14 cellular contexts compared by ENCODE assay signal in genomic region chr15:45121706-45122417, GRCh38. TPM values are rescaled to one million over a fixed set of nuclear protein-coding genes. Genes with fewer than 3 reads are reported as not detected.
A peak's percentile ranks its signal among the peaks of the same experiment; 100 is the strongest.
DNase-seq lines count a peak whose midpoint lies in the region; TF ChIP-seq lines count a peak whose summit lies in the region.
"Had no signal": no experiment of that assay in that cellular context is flagged by ENCODE, and none has a peak within 500 bp of the region (broad histone marks: within the 10 kb centered on the region; RNA-seq: fewer than 3 reads in every experiment).

No MANE protein-coding gene starts in this region.

- H3K4me3 ChIP-seq in fibroblast of lung (replicated peaks in 1 of 4; ENCODE audit: control extremely low read depth in 1 of 4, insufficient read depth in 1 of 4, low read depth in 3 of 4, low read length in 4 of 4): no peak overlapping the region
- H3K4me3 ChIP-seq in retinal pigment epithelial cell (ENCODE audit: low read length): no peak overlapping the region
- H3K4me3 ChIP-seq: left ventricle myocardium inferior, tibial nerve had no signal

- peaks cover 2% of the 10 kb centered on the region for H3K4me1 ChIP-seq in fibroblast of lung (ENCODE audit: control insufficient read depth, extremely low read depth, insufficient read depth, low read length)

- no peaks in the 10 kb centered on the region for H3K36me3 ChIP-seq in fibroblast of lung (ENCODE audit: control insufficient read depth, insufficient read depth, low read length)
- H3K36me3 ChIP-seq: left ventricle myocardium inferior, tibial nerve had no signal

- peaks cover 25% of the 10 kb centered on the region for H3K27me3 ChIP-seq in fibroblast of lung (ENCODE audit: control insufficient read depth, insufficient read depth, low read length)

- TF ChIP-seq CTCF in fibroblast of lung (conservative IDR thresholded peaks at IDR 0.05 in 1 of 2, IDR thresholded peaks at IDR 0.05 in 1 of 2; ENCODE audit: low read depth in 1 of 2, low read length in 2 of 2) (no peak), retinal pigment epithelial cell (conservative IDR thresholded peaks at IDR 0.05; ENCODE audit: low read depth, low read length) (no peak)

- DNase-seq in GM03348 (ENCODE audit: low spot score): peak; percentile 90
- DNase-seq in RKO (ENCODE audit: low spot score): peak; percentile 53
- DNase-seq in fibroblast of lung (ENCODE audit: low read depth in 2 of 2): peak; percentile 69 to 93
- peak; percentile 42 for DNase-seq in retinal pigment epithelial cell (ENCODE audit: low read depth)
- DNase-seq in stimulated activated CD4-positive, alpha-beta T cell treated with anti-CD3 and anti-CD28 coated beads, Interleukin-12 subunit alpha, Interleukin-12 subunit beta, amount 100 ng/mL, for 4 hours: no peak
- DNase-seq in NCI-H2227 (lab: John Stamatoyannopoulos, UW; ENCODE audit: unreplicated experiment): no peak
- no peak for DNase-seq in COLO668 (lab: John Stamatoyannopoulos, UW; ENCODE audit: unreplicated experiment)
- DNase-seq in hippocampal formation (lab: John Stamatoyannopoulos, UW): no peak
- DNase-seq: activated CD4-positive, CD25-positive, alpha-beta regulatory T cell treated with anti-CD3 and anti-CD28 coated beads, Interleukin-2, amount 50 U/mL, for 72 hours; activated effector memory CD4-positive, alpha-beta T cell treated with anti-CD3 and anti-CD28 coated beads, Interleukin-2, amount 50 U/mL, for 16 hours; left ventricle myocardium inferior; NCI-H187 treated with DMSO at 0.1 percent for 48 hours; RPMI8226 had no signal

- no peak overlapping the region for H3K9ac ChIP-seq in fibroblast of lung (ENCODE audit: insufficient read depth, low read length)

- H3K4me2 ChIP-seq in fibroblast of lung (ENCODE audit: extremely low read depth, insufficient read depth, low read length): no peak overlapping the region

- no peaks in the 10 kb centered on the region for H4K20me1 ChIP-seq in fibroblast of lung (ENCODE audit: control insufficient read depth, extremely low read depth, insufficient read depth, low read length)

- no peaks in the 10 kb centered on the region for H3K9me3 ChIP-seq in fibroblast of lung (ENCODE audit: control insufficient read depth, insufficient read depth, low read depth, low read length)
- H3K9me3 ChIP-seq: left ventricle myocardium inferior, tibial nerve had no signal

- H3K79me2 ChIP-seq in fibroblast of lung (ENCODE audit: control insufficient read depth, insufficient read depth, low read length): no peaks in the 10 kb centered on the region

- no peak overlapping the region for H3K27ac ChIP-seq in fibroblast of lung (ENCODE audit: insufficient read depth, low read length)
- H3K27ac ChIP-seq: left ventricle myocardium inferior, tibial nerve had no signal

- H2AFZ ChIP-seq in fibroblast of lung (ENCODE audit: low read length): no peak overlapping the region

RNA-seq across cellular contexts. Expression of gene DUOXA2, which starts 7.7 kb away (rescaled TPM):
- total RNA-seq in fibroblast of lung: not detected in 2 replicates
- not detected in 2 replicates for polyA plus RNA-seq in fibroblast of lung
- not detected in 2 replicates for polyA plus RNA-seq in fibroblast of lung (2012)
- polyA minus RNA-seq in fibroblast of lung (ENCODE audit: low replicate concordance): 0.22 TPM in 1 of 2 replicates, not detected in the other
- total RNA-seq: left ventricle myocardium inferior, tibial nerve had no signal

RNA-seq across cellular contexts. Expression of gene DUOXA1, which starts 7.8 kb away (rescaled TPM):
- not detected in 2 replicates for total RNA-seq in fibroblast of lung
- polyA plus RNA-seq in fibroblast of lung: not detected in 2 replicates
- not detected in 2 replicates for polyA plus RNA-seq in fibroblast of lung (2012)
- not detected in 2 replicates for polyA minus RNA-seq in fibroblast of lung (ENCODE audit: low replicate concordance)

RNA-seq across cellular contexts. Expression of gene DUOX2, which starts 7.9 kb away (rescaled TPM):
- total RNA-seq in fibroblast of lung: not detected in 2 replicates
- polyA plus RNA-seq in fibroblast of lung: not detected in 2 replicates
- not detected in 2 replicates for polyA plus RNA-seq in fibroblast of lung (2012)
- not detected in 2 replicates for polyA minus RNA-seq in fibroblast of lung (ENCODE audit: low replicate concordance)

RNA-seq across cellular contexts. Expression of gene DUOX1, which starts 7.9 kb away (rescaled TPM):
- not detected in 2 replicates for total RNA-seq in fibroblast of lung
- not detected in 2 replicates for polyA plus RNA-seq in fibroblast of lung
- 0.05 TPM in 2 replicates for polyA plus RNA-seq in fibroblast of lung (2012)
- not detected in 2 replicates for polyA minus RNA-seq in fibroblast of lung (ENCODE audit: low replicate concordance)

Comparison
In these comparisons a context has a peak if more than half of its experiments do, and no peak if none do; other contexts are left out.
1. DNase-seq: peak in GM03348 (single experiment), RKO (single experiment), fibroblast of lung (2 of 2) and retinal pigment epithelial cell (single experiment); none in stimulated activated CD4-positive, alpha-beta T cell treated with anti-CD3 and anti-CD28 coated beads, Interleukin-12 subunit alpha, Interleukin-12 subunit beta, amount 100 ng/mL, for 4 hours (single experiment), NCI-H2227 (single experiment), COLO668 (single experiment) and hippocampal formation (0 of 2).